In the genomic region with DNA sequence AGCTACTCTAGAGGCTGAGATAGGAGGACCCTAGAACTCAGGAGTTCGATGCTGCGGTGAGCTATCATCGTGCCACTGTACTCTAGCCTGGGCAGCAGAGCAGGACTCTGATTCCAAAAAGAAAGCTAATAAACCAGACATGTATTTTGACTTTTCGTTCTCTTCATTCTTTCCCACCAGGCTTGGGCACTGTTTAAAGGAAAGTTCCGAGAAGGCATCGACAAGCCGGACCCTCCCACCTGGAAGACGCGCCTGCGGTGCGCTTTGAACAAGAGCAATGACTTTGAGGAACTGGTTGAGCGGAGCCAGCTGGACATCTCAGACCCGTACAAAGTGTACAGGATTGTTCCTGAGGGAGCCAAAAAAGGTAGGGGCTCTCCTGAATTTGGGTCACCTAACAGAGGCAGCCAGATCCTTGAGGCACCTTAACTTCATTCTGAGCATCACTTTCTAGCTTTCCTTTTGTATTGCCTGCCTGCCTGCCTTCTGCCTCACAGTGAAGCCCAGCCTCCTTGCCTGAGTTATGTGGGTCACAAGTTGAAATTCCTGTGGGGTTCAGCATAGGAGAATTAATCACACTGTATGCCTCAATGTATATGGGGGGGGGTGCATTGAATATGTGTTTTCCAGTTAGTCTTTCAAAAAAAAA, we compare ENCODE assay signal across 16 cellular contexts. TPM values are rescaled to one million over a fixed set of nuclear protein-coding genes. Genes with fewer than 3 reads are reported as not detected.
DNase-seq lines count a peak whose midpoint lies in the region; ATAC-seq and TF ChIP-seq lines count a peak whose summit lies in the region.
"Had no signal": no experiment of that assay in that cellular context is flagged by ENCODE, and none has a peak within 500 bp of the region (broad histone marks: within the 10 kb centered on the region; RNA-seq: fewer than 3 reads in every experiment).

No MANE protein-coding gene starts in this region.

- peak overlapping the region; percentile 38 for H2BK12ac ChIP-seq in trophoblast cell (ENCODE audit: low read length)

- H3K4me2 ChIP-seq in trophoblast cell (ENCODE audit: low read length), result no peak overlapping the region
- H3K4me2 ChIP-seq: A549 had no signal

- H3K4ac ChIP-seq in trophoblast cell (ENCODE audit: low read depth, low read length), result no peak overlapping the region

- peaks cover 34 to 37% of the 10 kb centered on the region in 2 experiments for H3K4me1 ChIP-seq in trophoblast cell (ENCODE audit: control insufficient read depth in 1 of 2, insufficient read depth in 2 of 2, low read length in 2 of 2)
- H3K4me1 ChIP-seq: A549 had no signal

- CTCF ChIA-PET in activated CD4-positive, alpha-beta T cell treated with anti-CD3 and anti-CD28 coated beads, Interleukin-2, amount 10 ng/mL, durations not matched to agents 7 days and 5 days (lab: Charles Lee), result interaction anchor here (0.8 to 5.5 kb wide), 6 partner anchors 10 to 206 kb away, joined by 3 to 35 read pairs (median 3); no protein-coding TSS in a partner anchor

- peak overlapping the region; percentile 91 for H3K4me3 Mint-ChIP-seq in activated CD4-positive, alpha-beta T cell treated with anti-CD3 and anti-CD28 coated beads, Interleukin-2, amount 10 ng/mL, durations not matched to agents 7 days and 5 days
- H3K4me3 Mint-ChIP-seq in activated T-helper 17 cell treated with anti-CD3 and anti-CD28 coated beads, Interleukin-2, amount 50 U/mL, for 72 hours, result peak overlapping the region; percentile 98

- no peak overlapping the region for H4K8ac ChIP-seq in trophoblast cell (ENCODE audit: low read depth, low read length)

- H3K4me1 Mint-ChIP-seq in activated CD4-positive, alpha-beta T cell treated with anti-CD3 and anti-CD28 coated beads, Interleukin-2, amount 10 ng/mL, durations not matched to agents 7 days and 5 days, result peaks cover 67% of the 10 kb centered on the region
- peaks cover 37% of the 10 kb centered on the region for H3K4me1 Mint-ChIP-seq in activated T-helper 17 cell treated with anti-CD3 and anti-CD28 coated beads, Interleukin-2, amount 50 U/mL, for 72 hours

- no peaks in the 10 kb centered on the region for H3K79me2 ChIP-seq in trophoblast cell (ENCODE audit: control insufficient read depth, insufficient read depth, low read length, poor library complexity)

- no peak overlapping the region for H3K23ac ChIP-seq in trophoblast cell (ENCODE audit: low read length)

- TF ChIP-seq POLR2A in GM19099 (IDR thresholded peaks at IDR 0.05; ENCODE audit: extremely low read depth, insufficient read length, low read depth), result peak; percentile 31

- no peak for DNase-seq in activated CD4-positive, alpha-beta T cell treated with anti-CD3 and anti-CD28 coated beads, Interleukin-2, amount 10 ng/mL, durations not matched to agents 7 days and 5 days
- no peak for DNase-seq in activated CD4-positive, alpha-beta T cell treated with anti-CD3 and anti-CD28 coated beads for 1 hour
- DNase-seq in trophoblast cell (no peak), nucleus accumbens (lab: John Stamatoyannopoulos, UW) (no peak)
- DNase-seq: effector memory CD4-positive, alpha-beta T cell; GDM1; Kasumi-1; NCI-H1436; nephron progenitor cell; upper lobe of right lung had no signal

- ATAC-seq in activated T-helper 17 cell treated with anti-CD3 and anti-CD28 coated beads, Interleukin-2, amount 50 U/mL, for 72 hours (replicated peaks), result no peak
- ATAC-seq in HG03159 (IDR thresholded peaks at IDR 0.05; ENCODE audit: unreplicated experiment), result no peak
- no peak for ATAC-seq in GM18867 (IDR thresholded peaks at IDR 0.05; ENCODE audit: unreplicated experiment)
- ATAC-seq: A549, HCT116, upper lobe of right lung had no signal

- no peak overlapping the region for H2BK120ac ChIP-seq in trophoblast cell (ENCODE audit: insufficient read depth, low read length, poor library complexity)

- POLR2A ChIA-PET in activated CD4-positive, alpha-beta T cell treated with anti-CD3 and anti-CD28 coated beads, Interleukin-2, amount 10 ng/mL, durations not matched to agents 7 days and 5 days (lab: Charles Lee), result interaction anchor here (0.6 to 1.8 kb wide), 3 partner anchors 9 to 52 kb away, joined by 3 to 10 read pairs (median 6); no protein-coding TSS in a partner anchor

- no peak overlapping the region for H3K14ac ChIP-seq in trophoblast cell (ENCODE audit: low read length)

- no peak overlapping the region for H4K12ac ChIP-seq in trophoblast cell (ENCODE audit: low read depth, low read length)

- H3K27me3 Mint-ChIP-seq in activated CD4-positive, alpha-beta T cell treated with anti-CD3 and anti-CD28 coated beads, Interleukin-2, amount 10 ng/mL, durations not matched to agents 7 days and 5 days, result no peaks in the 10 kb centered on the region
- no peaks in the 10 kb centered on the region for H3K27me3 Mint-ChIP-seq in activated T-helper 17 cell treated with anti-CD3 and anti-CD28 coated beads, Interleukin-2, amount 50 U/mL, for 72 hours

- peaks cover 4% of the 10 kb centered on the region for H3K9me3 ChIP-seq in trophoblast cell (ENCODE audit: insufficient read depth, low read depth, low read length)
- H3K9me3 ChIP-seq: A549, upper lobe of right lung had no signal

- no CpG with 5 or more reads among the region's 13 CpGs for WGBS in trophoblast cell (ENCODE audit: extremely low coverage, insufficient coverage, insufficient read length)

- H3K36me3 Mint-ChIP-seq in activated CD4-positive, alpha-beta T cell treated with anti-CD3 and anti-CD28 coated beads, Interleukin-2, amount 10 ng/mL, durations not matched to agents 7 days and 5 days (ENCODE audit: low read depth), result peaks cover 62% of the 10 kb centered on the region
- peaks cover 98% of the 10 kb centered on the region for H3K36me3 Mint-ChIP-seq in activated T-helper 17 cell treated with anti-CD3 and anti-CD28 coated beads, Interleukin-2, amount 50 U/mL, for 72 hours (ENCODE audit: low read depth)

- no peak overlapping the region for H3K27ac ChIP-seq in trophoblast cell (ENCODE audit: low read depth, low read length)
- H3K27ac ChIP-seq: A549, upper lobe of right lung had no signal

- no peak overlapping the region for H3K9ac ChIP-seq in trophoblast cell (ENCODE audit: low read length)

- H3K79me1 ChIP-seq in trophoblast cell (ENCODE audit: low read length), result peaks cover 2% of the 10 kb centered on the region

- no peak overlapping the region for H2BK5ac ChIP-seq in trophoblast cell (ENCODE audit: low read depth, low read length, poor library complexity)

- H4K91ac ChIP-seq in trophoblast cell (ENCODE audit: low read depth, low read length), result no peak overlapping the region

- no peak overlapping the region for H3K4me3 ChIP-seq in trophoblast cell (ENCODE audit: low read depth, low read length)
- H3K4me3 ChIP-seq: A549, upper lobe of right lung had no signal

- no peaks in the 10 kb centered on the region for H3K9me3 Mint-ChIP-seq in activated CD4-positive, alpha-beta T cell treated with anti-CD3 and anti-CD28 coated beads, Interleukin-2, amount 10 ng/mL, durations not matched to agents 7 days and 5 days
- H3K9me3 Mint-ChIP-seq in activated T-helper 17 cell treated with anti-CD3 and anti-CD28 coated beads, Interleukin-2, amount 50 U/mL, for 72 hours, result peaks cover 5% of the 10 kb centered on the region
- H3K9me3 Mint-ChIP-seq: nephron progenitor cell had no signal

- no peak overlapping the region for H2AK5ac ChIP-seq in trophoblast cell (ENCODE audit: low read length)

- H3K27ac Mint-ChIP-seq in activated CD4-positive, alpha-beta T cell treated with anti-CD3 and anti-CD28 coated beads, Interleukin-2, amount 10 ng/mL, durations not matched to agents 7 days and 5 days, result no peak overlapping the region
- peak overlapping the region; percentile 100 for H3K27ac Mint-ChIP-seq in activated T-helper 17 cell treated with anti-CD3 and anti-CD28 coated beads, Interleukin-2, amount 50 U/mL, for 72 hours
- H3K27ac Mint-ChIP-seq: nephron progenitor cell had no signal

- H3K18ac ChIP-seq in trophoblast cell (ENCODE audit: low read length), result no peak overlapping the region

- no peaks in the 10 kb centered on the region for H3K36me3 ChIP-seq in trophoblast cell (ENCODE audit: control insufficient read depth in 1 of 2, insufficient read depth in 2 of 2, low read length in 2 of 2)
- H3K36me3 ChIP-seq: upper lobe of right lung had no signal

- H3K27me3 ChIP-seq in trophoblast cell (ENCODE audit: insufficient read depth, low read length), result peaks cover 36% of the 10 kb centered on the region

- no peak overlapping the region for H2AFZ ChIP-seq in trophoblast cell (ENCODE audit: insufficient read depth, low read length, poor library complexity)

RNA-seq across cellular contexts. Expression of a gene that starts 3.2 kb away (rescaled TPM):
- total RNA-seq in activated CD4-positive, alpha-beta T cell treated with anti-CD3 and anti-CD28 coated beads, Interleukin-2, amount 10 ng/mL, durations not matched to agents 7 days and 5 days, result 100 to 1,000 TPM; 111 to 126 TPM
- total RNA-seq in activated T-helper 17 cell treated with anti-CD3 and anti-CD28 coated beads, Interleukin-2, amount 50 U/mL, for 72 hours, result 100 to 1,000 TPM; 477 to 704 TPM
- 0.44 and 0.53 TPM in 2 replicates for polyA plus RNA-seq in trophoblast cell (2013)
